ENCODE assay signal across 8 cellular contexts in the genomic region with DNA sequence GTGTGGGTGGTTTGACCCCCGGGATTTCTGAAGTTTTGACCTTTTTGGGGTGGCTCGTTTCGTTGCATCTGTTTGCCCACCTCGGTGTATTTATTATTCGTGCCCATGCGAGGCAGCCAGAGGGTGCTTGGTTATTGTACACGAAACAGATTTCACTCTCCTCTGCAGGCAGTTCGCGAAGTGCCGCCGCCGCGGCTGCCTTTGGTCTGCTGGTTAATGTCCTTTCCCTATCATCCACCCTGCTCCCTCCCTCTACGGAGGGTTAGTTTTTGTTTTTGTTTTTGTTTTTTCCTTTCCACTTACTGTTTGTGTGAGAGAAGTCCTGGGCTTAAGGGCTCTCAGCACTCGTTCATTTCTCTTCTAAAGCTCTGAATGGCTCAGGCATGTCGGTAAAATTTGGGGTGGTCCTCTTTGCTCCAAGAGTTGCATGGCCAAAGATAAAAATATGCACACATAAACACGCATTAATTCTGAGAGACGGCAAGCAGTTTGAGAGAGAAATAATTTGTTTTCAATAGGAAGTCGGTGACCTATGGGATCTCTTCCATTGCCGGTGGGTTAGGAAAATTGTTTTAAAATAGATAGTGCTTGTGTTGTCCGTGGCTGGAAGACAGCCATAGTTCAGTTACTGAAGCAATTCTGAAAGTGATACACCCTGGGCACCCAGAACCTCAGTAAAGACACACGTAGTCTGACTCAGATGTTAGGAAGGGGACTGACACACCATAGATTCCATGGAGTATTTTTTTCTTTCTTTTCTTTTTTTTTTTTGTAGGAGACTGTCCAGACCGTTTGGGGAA. TPM values are rescaled to one million over a fixed set of nuclear protein-coding genes. Genes with fewer than 3 reads are reported as not detected.
DNase-seq lines count a peak whose midpoint lies in the region; ATAC-seq lines count a peak whose summit lies in the region.

No MANE protein-coding gene starts in this region.

- peak overlapping the region; percentile 88 for H3K4me3 ChIP-seq in right cardiac atrium (ENCODE audit: low read length)

- H3K27me3 ChIP-seq in right cardiac atrium (ENCODE audit: control insufficient read depth, insufficient read depth): no peaks in the 10 kb centered on the region

- peak; percentile 7 for DNase-seq in NOMO-1 treated with dmso at 0.1 percent for 144 hours (lab: John Stamatoyannopoulos, UW; ENCODE audit: unreplicated experiment)
- DNase-seq in NOMO-1 treated with DMSO at 0.1 percent for 48 hours (lab: John Stamatoyannopoulos, UW; ENCODE audit: unreplicated experiment): no peak
- DNase-seq in NCI-H446 treated with DMSO at 0.1 percent for 48 hours (lab: John Stamatoyannopoulos, UW): peak; percentile 29
- DNase-seq in anterior cingulate cortex (lab: John Stamatoyannopoulos, UW): peak in 41 of 58 donors; percentile 2 to 76 (median 34)
- DNase-seq in right cardiac atrium: peak in 2 of 3 donors; percentile 63 to 66
- DNase-seq in posterior cingulate gyrus: peak; percentile 23 to 92 (median 45)
- DNase-seq in DMS114 treated with DMSO at 0.1 percent for 48 hours (lab: John Stamatoyannopoulos, UW; ENCODE audit: unreplicated experiment): no peak
- DNase-seq in HK-2 (ENCODE audit: unreplicated experiment): no peak

- under 1% methylated on average over 23 of the region's 23 CpGs for WGBS in right cardiac atrium

- intact Hi-C loops in right cardiac atrium (cut with DNase I) (loop anchor here (5.0 to 10.0 kb wide), 7 partner anchors 74 to 277 kb away; no protein-coding TSS in a partner anchor), posterior cingulate gyrus (cut with DNase I) (loop anchor here (5.0 to 10.0 kb wide), 3 partner anchors 177 to 313 kb away; no protein-coding TSS in a partner anchor)

- peak overlapping the region; percentile 95 for H3K27ac ChIP-seq in right cardiac atrium (ENCODE audit: low read length)

- no peaks in the 10 kb centered on the region for H3K9me3 ChIP-seq in right cardiac atrium (ENCODE audit: control insufficient read depth, low read length)

- H3K4me1 ChIP-seq in right cardiac atrium (ENCODE audit: control insufficient read depth, insufficient read depth, low read length): peaks cover 5% of the 10 kb centered on the region

- ATAC-seq in right cardiac atrium: peak; percentile 14 to 55

RNA-seq across cellular contexts. Expression of a gene that starts 1.2 kb away (rescaled TPM):
- 10 to 100 TPM; 70.4 to 93.5 (median 78.9) TPM for total RNA-seq in right cardiac atrium
- 57.1 TPM for polyA plus RNA-seq in right cardiac atrium

Comparison
In these comparisons a context has a peak if more than half of its experiments do, and no peak if none do; other contexts are left out.
1. DNase-seq: peak in NOMO-1 treated with dmso at 0.1 percent for 144 hours (single experiment), NCI-H446 treated with DMSO at 0.1 percent for 48 hours (single experiment), anterior cingulate cortex (41 of 58), right cardiac atrium (2 of 3) and posterior cingulate gyrus (10 of 10); none in NOMO-1 treated with DMSO at 0.1 percent for 48 hours (single experiment), DMS114 treated with DMSO at 0.1 percent for 48 hours (single experiment) and HK-2 (single experiment).